In the genomic region with DNA sequence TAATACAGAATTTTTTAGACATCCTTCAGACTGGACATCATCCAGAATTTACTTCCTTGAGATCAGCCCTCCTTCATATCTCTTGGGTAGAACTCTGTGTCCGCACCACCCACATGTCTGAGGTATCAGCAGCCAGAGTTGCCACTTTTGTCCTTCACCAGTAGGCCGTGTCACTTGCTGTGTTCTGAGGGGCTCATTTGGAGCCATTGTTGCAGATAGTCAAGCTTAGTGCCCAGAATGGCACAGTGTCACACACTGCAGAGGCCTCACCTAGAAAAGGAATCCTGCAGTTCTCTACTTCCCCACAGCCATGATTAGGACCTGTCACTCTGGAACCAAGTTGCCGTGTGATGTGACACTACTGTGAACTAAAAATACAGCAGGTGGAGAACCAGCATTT, we compare ENCODE assay signal across 35 cellular contexts. TPM values are rescaled to one million over a fixed set of nuclear protein-coding genes. Genes with fewer than 3 reads are reported as not detected.
"Had no signal": no experiment of that assay in that cellular context is flagged by ENCODE, and none has a peak within 500 bp of the region (broad histone marks: within the 10 kb centered on the region; RNA-seq: fewer than 3 reads in every experiment).

No MANE protein-coding gene starts in this region.

- H3K27ac ChIP-seq: ascending aorta, breast epithelium, Peyer's patch, VCaP had no signal

- H3K4me3 ChIP-seq: ascending aorta, breast epithelium, Peyer's patch had no signal

- H3K27me3 ChIP-seq: ascending aorta, breast epithelium, Peyer's patch had no signal

- ATAC-seq: activated CD8-positive, alpha-beta T cell treated with anti-CD3 and anti-CD28 coated beads for 36 hours; activated T-cell treated with anti-CD3 and anti-CD28 coated beads, Interleukin-2, amount 50 U/mL, for 72 hours; activated T-helper 17 cell treated with anti-CD3 and anti-CD28 coated beads, Interleukin-2, amount 50 U/mL, for 72 hours; PC-3 had no signal

- H3K27me3 Mint-ChIP-seq: activated CD8-positive, alpha-beta T cell treated with anti-CD3 and anti-CD28 coated beads for 36 hours; activated naive CD8-positive, alpha-beta T cell treated with anti-CD3 and anti-CD28 coated beads for 36 hours; activated T-helper 17 cell treated with anti-CD3 and anti-CD28 coated beads, Interleukin-2, amount 50 U/mL, for 72 hours had no signal

- H3K9me3 Mint-ChIP-seq: activated naive CD8-positive, alpha-beta T cell treated with anti-CD3 and anti-CD28 coated beads for 36 hours; activated T-cell treated with anti-CD3 and anti-CD28 coated beads, Interleukin-2, amount 50 U/mL, for 72 hours; activated T-helper 17 cell treated with anti-CD3 and anti-CD28 coated beads, Interleukin-2, amount 50 U/mL, for 72 hours had no signal

- H3K36me3 ChIP-seq: breast epithelium had no signal

- H3K4me1 Mint-ChIP-seq: activated naive CD8-positive, alpha-beta T cell treated with anti-CD3 and anti-CD28 coated beads for 36 hours had no signal

- DNase-seq: activated CD4-positive, alpha-beta T cell treated with anti-CD3 and anti-CD28 coated beads for 1 hour; activated CD4-positive, alpha-beta T cell treated with anti-CD3 and anti-CD28 coated beads for 48 hours; activated CD4-positive, CD25-positive, alpha-beta regulatory T cell; activated CD8-positive, alpha-beta T cell treated with anti-CD3 and anti-CD28 coated beads for 36 hours; activated effector memory CD4-positive, alpha-beta T cell treated with anti-CD3 and anti-CD28 coated beads, Interleukin-2, amount 50 U/mL, for 16 hours; activated naive CD4-positive, alpha-beta T cell; activated naive CD4-positive, alpha-beta T cell treated with anti-CD3 and anti-CD28 coated beads, Interleukin-2, amount 50 U/mL, for 16 hours; activated naive CD8-positive, alpha-beta T cell treated with anti-CD3 and anti-CD28 coated beads for 36 hours; activated T-cell treated with anti-CD3 and anti-CD28 coated beads, Interleukin-2, amount 50 U/mL, for 1 hour; activated T-cell treated with anti-CD3 and anti-CD28 coated beads, Interleukin-2, amount 50 U/mL, for 72 hours; amygdala; central memory CD4-positive, alpha-beta T cell; Karpas-422; KBM-7; NCI-H1105; NCI-H1417 treated with DMSO at 0.1 percent for 48 hours; NCI-H1930; NCI-H2081 treated with DMSO at 0.1 percent for 48 hours; NCI-H510A; NCI-H526; NCI-H748 treated with DMSO at 0.1 percent for 48 hours; NK-92 treated with Interleukin-12 subunit alpha and Interleukin-12 subunit beta, amount 100 ng/mL, for 24 hours; PC-3; Peyer's patch; RPMI8226; SW 1271; T-helper 1 cell; T-helper 2 cell; T-helper 9 cell had no signal

- H3K27ac Mint-ChIP-seq: activated CD8-positive, alpha-beta T cell treated with anti-CD3 and anti-CD28 coated beads for 36 hours; activated naive CD8-positive, alpha-beta T cell treated with anti-CD3 and anti-CD28 coated beads for 36 hours; activated T-cell treated with anti-CD3 and anti-CD28 coated beads, Interleukin-2, amount 50 U/mL, for 72 hours; activated T-helper 17 cell treated with anti-CD3 and anti-CD28 coated beads, Interleukin-2, amount 50 U/mL, for 72 hours had no signal

- H3K9me3 ChIP-seq: ascending aorta, breast epithelium, Peyer's patch had no signal

- H3K4me3 Mint-ChIP-seq: activated CD8-positive, alpha-beta T cell treated with anti-CD3 and anti-CD28 coated beads for 36 hours; activated naive CD8-positive, alpha-beta T cell treated with anti-CD3 and anti-CD28 coated beads for 36 hours; activated T-cell treated with anti-CD3 and anti-CD28 coated beads, Interleukin-2, amount 50 U/mL, for 72 hours; activated T-helper 17 cell treated with anti-CD3 and anti-CD28 coated beads, Interleukin-2, amount 50 U/mL, for 72 hours had no signal

- H3K4me1 ChIP-seq: ascending aorta, breast epithelium, Peyer's patch had no signal

RNA-seq across cellular contexts. Expression of a gene that starts 36.9 kb away (rescaled TPM):
- total RNA-seq: activated CD8-positive, alpha-beta memory T cell treated with anti-CD3 and anti-CD28 coated beads for 36 hours; activated CD8-positive, alpha-beta T cell treated with anti-CD3 and anti-CD28 coated beads for 36 hours; activated naive CD8-positive, alpha-beta T cell treated with anti-CD3 and anti-CD28 coated beads for 36 hours; activated T-cell treated with anti-CD3 and anti-CD28 coated beads, Interleukin-2, amount 50 U/mL, for 72 hours; ascending aorta; MCF 10A; Peyer's patch had no signal
